7 cellular contexts compared by ENCODE assay signal in genomic region chr3:139180489-139180888, GRCh38.
"Had no signal": no experiment of that assay in that cellular context is flagged by ENCODE, and none has a peak within 500 bp of the region (broad histone marks: within the 10 kb centered on the region; RNA-seq: fewer than 3 reads in every experiment).

No MANE protein-coding gene starts in this region.

- H3K4me3 ChIP-seq: GM12878 had no signal

- ATAC-seq: GM12878 had no signal

- FAIRE-seq: GM12878, GM12891, GM12892, GM18507, GM19239 had no signal

- DNase-seq: GDM1, GF-D8 had no signal
